Comparison of ENCODE assay signal across 1 cellular context in the genomic region with DNA sequence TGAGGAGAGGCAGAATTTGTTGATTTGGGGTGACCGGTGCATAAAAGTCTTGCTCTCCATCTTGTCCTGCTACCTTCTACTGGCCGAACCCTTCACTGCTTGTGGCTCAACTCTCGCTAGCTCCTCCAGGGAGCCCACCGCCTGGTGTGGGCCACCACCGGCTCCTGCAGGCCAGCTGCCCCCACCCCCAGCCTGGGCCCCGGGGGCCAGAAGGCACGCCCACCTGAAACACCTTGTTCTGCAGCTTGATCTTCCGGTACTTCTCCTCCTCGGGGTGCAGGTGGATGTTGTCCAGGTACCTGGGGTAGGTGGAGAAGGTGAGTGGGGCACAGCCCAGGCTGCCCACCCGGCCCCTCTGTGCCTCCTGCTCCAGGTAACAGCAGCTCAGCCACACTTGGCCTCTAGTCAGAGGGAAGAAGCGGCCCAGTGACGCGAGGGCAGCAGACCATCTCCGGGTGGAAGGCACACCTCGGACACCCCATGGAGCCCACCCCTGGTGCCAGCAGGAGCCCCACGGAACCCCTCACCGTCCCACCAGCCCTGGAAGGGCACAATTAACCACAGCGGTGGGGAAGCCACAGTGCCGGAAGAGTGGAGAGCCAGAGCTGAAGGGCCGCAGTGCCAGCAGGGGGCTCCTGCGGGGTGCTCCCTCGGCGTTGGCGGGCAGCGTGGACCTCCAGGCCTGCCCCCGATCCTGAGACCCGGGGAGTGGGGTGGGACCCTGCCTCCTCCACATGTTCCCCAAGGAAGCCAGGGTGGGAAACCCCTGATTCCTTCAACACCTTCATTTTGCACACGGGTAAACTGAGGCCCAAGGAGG.
TF ChIP-seq lines count a peak whose summit lies in the region.

No MANE protein-coding gene starts in this region.

TF ChIP-seq in K562, 482 proteins besides CTCF, POLR2A, EP300 and RAD21:
- TF ChIP-seq POLR2G (IDR thresholded peaks at IDR 0.05; ENCODE audit: low read depth, low read length): peak; percentile 69; the same call in 1 of the 2 replicates
- TF ChIP-seq BRD9 (IDR thresholded peaks at IDR 0.05; ENCODE audit: low read depth, partially characterized antibody): no peak
- peak; percentile 76 for TF ChIP-seq RBM22 (IDR thresholded peaks at IDR 0.05; ENCODE audit: low read depth, low read length, poor library complexity, severe bottlenecking)
